Comparison of ENCODE assay signal across 8 cellular contexts in the genomic region with DNA sequence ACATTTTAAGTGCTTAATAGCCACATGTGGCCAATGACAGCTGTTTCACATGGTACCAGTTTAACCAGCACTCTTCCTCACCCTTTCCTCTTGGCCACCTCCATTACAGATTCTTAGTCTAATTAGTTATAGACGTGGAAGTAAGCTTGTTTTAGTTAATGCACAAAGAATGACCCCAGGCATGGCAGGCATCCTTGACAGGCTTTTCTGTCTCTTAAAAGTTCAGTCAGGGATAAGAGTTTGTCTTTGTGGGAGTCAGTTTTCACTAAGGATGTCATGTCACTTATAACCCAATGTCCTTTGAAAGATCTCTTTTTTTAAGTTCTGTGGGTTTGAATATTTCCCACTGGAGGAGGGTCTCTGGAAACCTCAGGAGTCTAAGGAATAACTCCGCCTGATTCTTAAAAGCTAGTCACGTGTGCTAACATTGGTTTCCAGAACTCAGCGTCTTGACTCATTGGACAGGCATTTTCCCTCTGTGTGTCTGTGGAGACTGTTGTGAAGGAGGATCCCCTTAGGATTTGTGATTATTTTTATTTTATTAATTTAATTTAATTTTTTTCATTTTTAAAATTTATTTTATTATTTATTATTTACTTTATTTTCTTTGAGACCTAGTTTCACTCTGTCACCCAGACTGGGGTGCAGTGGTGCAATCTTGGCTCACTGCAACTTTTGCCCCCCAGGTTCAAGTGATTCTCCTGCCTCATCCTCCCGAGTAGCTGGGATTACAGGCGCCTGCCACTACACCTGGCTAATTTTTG.
DNase-seq lines count a peak whose midpoint lies in the region; ATAC-seq and TF ChIP-seq lines count a peak whose summit lies in the region.
"Had no signal": no experiment of that assay in that cellular context is flagged by ENCODE, and none has a peak within 500 bp of the region (broad histone marks: within the 10 kb centered on the region; RNA-seq: fewer than 3 reads in every experiment).

No MANE protein-coding gene starts in this region.

- no peaks in the 10 kb centered on the region for H3K27me3 ChIP-seq in tibial artery

- peak overlapping the region; percentile 23 to 30 for H3K27ac ChIP-seq in tibial artery

- H3K27me3 Mint-ChIP-seq in activated CD4-positive, alpha-beta memory T cell treated with anti-CD3 and anti-CD28 coated beads, Interleukin-2, amount 10 ng/mL, durations not matched to agents 7 days and 5 days = no peaks in the 10 kb centered on the region

- H3K9me3 ChIP-seq in tibial artery = no peaks in the 10 kb centered on the region

- H3K4me3 ChIP-seq in HFF-Myc (replicated peaks; ENCODE audit: low read depth, low read length) = no peak overlapping the region
- no peak overlapping the region for H3K4me3 ChIP-seq in tibial artery

- H3K36me3 ChIP-seq in tibial artery = no peaks in the 10 kb centered on the region

- no peaks in the 10 kb centered on the region for H3K36me3 Mint-ChIP-seq in activated CD4-positive, alpha-beta memory T cell treated with anti-CD3 and anti-CD28 coated beads, Interleukin-2, amount 10 ng/mL, durations not matched to agents 7 days and 5 days (ENCODE audit: low read depth)

- POLR2A ChIA-PET in activated CD4-positive, alpha-beta memory T cell treated with anti-CD3 and anti-CD28 coated beads, Interleukin-2, amount 10 ng/mL, durations not matched to agents 7 days and 5 days (lab: Charles Lee) = no interaction called here

- peaks cover 8% of the 10 kb centered on the region for H3K4me1 Mint-ChIP-seq in activated CD4-positive, alpha-beta memory T cell treated with anti-CD3 and anti-CD28 coated beads, Interleukin-2, amount 10 ng/mL, durations not matched to agents 7 days and 5 days

- peak; percentile 65 for DNase-seq in HFF-Myc (ENCODE audit: extremely low read depth, low read depth)
- peak; percentile 83 for DNase-seq in amniotic epithelial cell (ENCODE audit: low read depth)
- DNase-seq in hepatic stellate cell (ENCODE audit: low spot score) = peak; percentile 75
- no peak for DNase-seq in tibial artery
- DNase-seq in stimulated activated CD4-positive, alpha-beta T cell treated with anti-CD3 and anti-CD28 coated beads, Interleukin-2, amount 100 ng/mL, for 24 hours = no peak
- no peak for DNase-seq in activated CD4-positive, alpha-beta memory T cell treated with anti-CD3 and anti-CD28 coated beads, Interleukin-2, amount 10 ng/mL, durations not matched to agents 7 days and 5 days
- DNase-seq: NCI-H2081 treated with DMSO at 0.1 percent for 48 hours had no signal

- H3K4me3 Mint-ChIP-seq in activated CD4-positive, alpha-beta memory T cell treated with anti-CD3 and anti-CD28 coated beads, Interleukin-2, amount 10 ng/mL, durations not matched to agents 7 days and 5 days = no peak overlapping the region

- CTCF ChIA-PET in activated CD4-positive, alpha-beta memory T cell treated with anti-CD3 and anti-CD28 coated beads, Interleukin-2, amount 10 ng/mL, durations not matched to agents 7 days and 5 days (lab: Charles Lee) = no interaction called here

- ATAC-seq in HG03095 (IDR thresholded peaks at IDR 0.05; ENCODE audit: unreplicated experiment) = no peak

- no peak overlapping the region for H3K27ac Mint-ChIP-seq in activated CD4-positive, alpha-beta memory T cell treated with anti-CD3 and anti-CD28 coated beads, Interleukin-2, amount 10 ng/mL, durations not matched to agents 7 days and 5 days

- intact Hi-C loops in tibial artery (cut with DNase I; ENCODE audit: low total_unique reads) = no loop called here

- no peaks in the 10 kb centered on the region for H3K9me3 Mint-ChIP-seq in activated CD4-positive, alpha-beta memory T cell treated with anti-CD3 and anti-CD28 coated beads, Interleukin-2, amount 10 ng/mL, durations not matched to agents 7 days and 5 days

- TF ChIP-seq CTCF in HFF-Myc (IDR thresholded peaks at IDR 0.05; ENCODE audit: low read depth, low read length, missing control alignments) (no peak), tibial artery (IDR thresholded peaks at IDR 0.05) (no peak)

- H3K4me1 ChIP-seq in tibial artery = peaks cover 0 to 91% (median 46%) of the 10 kb centered on the region in 4 donors

Comparison
In these comparisons a context has a peak if more than half of its experiments do, and no peak if none do; other contexts are left out.
1. DNase-seq: peak in HFF-Myc (single experiment), amniotic epithelial cell (single experiment) and hepatic stellate cell (single experiment); none in tibial artery (0 of 2), stimulated activated CD4-positive, alpha-beta T cell treated with anti-CD3 and anti-CD28 coated beads, Interleukin-2, amount 100 ng/mL, for 24 hours (0 of 2) and activated CD4-positive, alpha-beta memory T cell treated with anti-CD3 and anti-CD28 coated beads, Interleukin-2, amount 10 ng/mL, durations not matched to agents 7 days and 5 days (single experiment).